Comparison of ENCODE assay signal across 26 cellular contexts in genomic region chr9:127280880-127281660, GRCh38. TPM values are rescaled to one million over a fixed set of nuclear protein-coding genes. Genes with fewer than 3 reads are reported as not detected.
DNase-seq lines count a peak whose midpoint lies in the region; ATAC-seq and TF ChIP-seq lines count a peak whose summit lies in the region.
"Had no signal": no experiment of that assay in that cellular context is flagged by ENCODE, and none has a peak within 500 bp of the region (broad histone marks: within the 10 kb centered on the region; RNA-seq: fewer than 3 reads in every experiment).

No MANE protein-coding gene starts in this region.

- H3K27me3 ChIP-seq in lung (ENCODE audit: control insufficient read depth, insufficient read depth) = no peaks in the 10 kb centered on the region
- H3K27me3 ChIP-seq: tibial artery had no signal

- no peak overlapping the region for H3K4me3 ChIP-seq in lung
- H3K4me3 ChIP-seq: A549, SK-N-MC, tibial artery had no signal

- H3K4me1 ChIP-seq in lung (ENCODE audit: control insufficient read depth in 2 of 2, insufficient read depth in 2 of 2, low read length in 2 of 2) = peaks cover 4 to 13% of the 10 kb centered on the region in 2 donors
- H3K4me1 ChIP-seq: A549 had no signal

- DNase-seq in Right ventricle myocardium inferior (ENCODE audit: missing footprints) (no peak), cardiac septum (ENCODE audit: low spot score) (no peak), glutamatergic neuron (no peak), lung (ENCODE audit: low spot score) (no peak), T1000 (lab: John Stamatoyannopoulos, UW) (no peak), medulla oblongata (ENCODE audit: extremely low spot score) (no peak)
- DNase-seq in activated naive CD4-positive, alpha-beta T cell (lab: John Stamatoyannopoulos, UW) = no peak
- DNase-seq: activated CD4-positive, alpha-beta T cell treated with anti-CD3 and anti-CD28 coated beads for 36 hours; activated effector memory CD4-positive, alpha-beta T cell treated with Interleukin-2 at 50 U/mL for 16 hours; activated naive CD8-positive, alpha-beta T cell treated with anti-CD3 and anti-CD28 coated beads, Interleukin-2, amount 10 ng/mL, durations not matched to agents 7 days and 5 days; DMS153; mesendoderm; MM.1S; naive B cell; NCI-H1417; NCI-H2081; NCI-H345; NCI-H748 treated with DMSO at 0.1 percent for 48 hours; stimulated activated naive CD8-positive, alpha-beta T cell treated with anti-CD3 and anti-CD28 coated beads, Interleukin-15, amount 100 ng/mL, for 72 hours; T-helper 2 cell; tibial artery had no signal

- no peaks in the 10 kb centered on the region for H3K4me1 Mint-ChIP-seq in glutamatergic neuron (ENCODE audit: low read depth, unreplicated experiment)
- H3K4me1 Mint-ChIP-seq: activated naive CD8-positive, alpha-beta T cell treated with anti-CD3 and anti-CD28 coated beads, Interleukin-2, amount 10 ng/mL, durations not matched to agents 7 days and 5 days had no signal

- H3K36me3 ChIP-seq in lung (ENCODE audit: control insufficient read depth in 2 of 2, insufficient read depth in 2 of 2, low read length in 2 of 2) = no peaks in the 10 kb centered on the region
- H3K36me3 ChIP-seq: tibial artery had no signal

- no peak overlapping the region for H3K4me3 Mint-ChIP-seq in glutamatergic neuron (ENCODE audit: unreplicated experiment)
- H3K4me3 Mint-ChIP-seq: activated CD4-positive, alpha-beta T cell treated with anti-CD3 and anti-CD28 coated beads for 36 hours; activated naive CD8-positive, alpha-beta T cell treated with anti-CD3 and anti-CD28 coated beads, Interleukin-2, amount 10 ng/mL, durations not matched to agents 7 days and 5 days; naive B cell; stimulated activated naive CD8-positive, alpha-beta T cell treated with anti-CD3 and anti-CD28 coated beads, Interleukin-15, amount 100 ng/mL, for 72 hours had no signal

- H3K9me3 ChIP-seq in lung (ENCODE audit: control insufficient read depth in 2 of 2, insufficient read depth in 1 of 2, low read length in 1 of 2) = no peaks in the 10 kb centered on the region
- H3K9me3 ChIP-seq: A549, tibial artery had no signal

- intact Hi-C loops in Right ventricle myocardium inferior (cut with DNase I) (no loop called here), cardiac septum (cut with DNase I) (no loop called here)

- WGBS in lung, 2 donors = 92 to 93% methylated on average over 8 of the region's 8 CpGs

- H3K36me3 Mint-ChIP-seq in glutamatergic neuron (ENCODE audit: unreplicated experiment) = no peaks in the 10 kb centered on the region
- H3K36me3 Mint-ChIP-seq: activated naive CD8-positive, alpha-beta T cell treated with anti-CD3 and anti-CD28 coated beads, Interleukin-2, amount 10 ng/mL, durations not matched to agents 7 days and 5 days had no signal

- H3K9me3 Mint-ChIP-seq in glutamatergic neuron (ENCODE audit: unreplicated experiment) = no peaks in the 10 kb centered on the region
- H3K9me3 Mint-ChIP-seq: activated naive CD8-positive, alpha-beta T cell treated with anti-CD3 and anti-CD28 coated beads, Interleukin-2, amount 10 ng/mL, durations not matched to agents 7 days and 5 days; stimulated activated naive CD8-positive, alpha-beta T cell treated with anti-CD3 and anti-CD28 coated beads, Interleukin-15, amount 100 ng/mL, for 72 hours had no signal

- TF ChIP-seq CTCF in glutamatergic neuron (IDR thresholded peaks at IDR 0.05; ENCODE audit: partially characterized antibody, unreplicated experiment) (no peak), lung (IDR thresholded peaks at IDR 0.05; ENCODE audit: control extremely low read depth, extremely low read depth) (no peak)

- H3K27ac ChIP-seq in lung (ENCODE audit: low read depth in 1 of 2, low read length in 1 of 2) = peak overlapping the region; percentile 20 to 48
- H3K27ac ChIP-seq: A549, KMS-11, RWPE1, SK-N-MC, tibial artery had no signal

- peak overlapping the region; percentile 1 for H3K27ac Mint-ChIP-seq in glutamatergic neuron (ENCODE audit: unreplicated experiment)
- H3K27ac Mint-ChIP-seq: activated CD4-positive, alpha-beta T cell treated with anti-CD3 and anti-CD28 coated beads for 36 hours; activated naive CD8-positive, alpha-beta T cell treated with anti-CD3 and anti-CD28 coated beads, Interleukin-2, amount 10 ng/mL, durations not matched to agents 7 days and 5 days had no signal

- ATAC-seq in Right ventricle myocardium inferior (peak; percentile 47), lung (ENCODE audit: insufficient read depth, low FRiP score) (no peak), GM21390 (IDR thresholded peaks at IDR 0.05; ENCODE audit: unreplicated experiment) (no peak)
- ATAC-seq: A549; activated CD4-positive, alpha-beta T cell treated with anti-CD3 and anti-CD28 coated beads for 36 hours; stimulated activated naive CD8-positive, alpha-beta T cell treated with anti-CD3 and anti-CD28 coated beads, Interleukin-15, amount 100 ng/mL, for 72 hours had no signal

- H3K27me3 Mint-ChIP-seq in glutamatergic neuron (ENCODE audit: unreplicated experiment) = no peaks in the 10 kb centered on the region

RNA-seq across cellular contexts. Expression of gene GARNL3, which starts 16.5 kb away (rescaled TPM):
- 13.1 TPM for total RNA-seq in Right ventricle myocardium inferior
- 28.7 TPM for total RNA-seq in cardiac septum
- total RNA-seq in glutamatergic neuron (ENCODE audit: unreplicated experiment) = 14.7 TPM
- 10 to 100 TPM in 1 of 2 donors, 1 to 10 TPM in 1; 6.9 to 31.1 TPM for total RNA-seq in lung
- polyA plus RNA-seq in lung = 1 to 10 TPM; 1.5 to 1.8 TPM
